In the genomic region with DNA sequence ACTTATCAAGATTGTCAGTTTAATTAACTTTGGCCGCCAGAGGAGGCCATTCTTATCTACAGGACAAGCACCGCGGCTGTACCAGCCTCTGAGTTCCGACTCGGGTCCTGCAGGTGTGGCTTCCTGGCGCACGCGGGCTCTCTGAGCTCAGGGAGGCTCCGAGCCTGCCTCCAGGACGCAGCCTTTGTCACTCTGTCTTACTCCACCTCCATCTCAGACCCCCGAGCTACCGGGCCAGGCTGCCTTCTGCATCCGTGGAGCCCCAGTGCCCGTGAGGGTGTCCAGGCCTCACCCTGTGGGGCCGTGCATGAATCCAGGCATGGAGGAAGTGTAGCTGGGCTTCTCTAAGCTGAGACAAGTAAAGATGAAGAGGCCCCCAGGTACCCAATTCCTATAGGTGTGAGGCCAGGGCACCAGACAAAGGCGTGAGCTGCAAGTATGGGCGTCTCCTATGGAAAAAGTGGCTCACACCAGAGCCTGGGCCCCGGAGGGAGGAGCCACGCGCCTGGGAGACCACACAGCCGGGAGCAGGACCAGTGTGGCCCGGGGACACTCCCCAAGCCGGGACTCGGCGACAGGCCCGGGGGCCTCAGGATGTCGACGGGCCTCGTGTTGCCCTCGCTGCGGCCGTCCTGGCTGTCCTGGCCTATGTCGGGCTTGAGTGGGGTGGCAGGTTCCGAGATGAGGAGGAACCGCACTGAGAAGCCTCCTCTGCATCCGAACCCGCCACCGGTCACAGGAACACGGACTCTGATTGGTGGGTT, we compare ENCODE assay signal across 12 cellular contexts. TPM values are rescaled to one million over a fixed set of nuclear protein-coding genes. Genes with fewer than 3 reads are reported as not detected.
DNase-seq lines count a peak whose midpoint lies in the region; ATAC-seq and TF ChIP-seq lines count a peak whose summit lies in the region.
"Had no signal": no experiment of that assay in that cellular context is flagged by ENCODE, and none has a peak within 500 bp of the region (broad histone marks: within the 10 kb centered on the region; RNA-seq: fewer than 3 reads in every experiment).

No MANE protein-coding gene starts in this region.

- TF ChIP-seq CTCF in sigmoid colon (IDR thresholded peaks at IDR 0.05) = no peak

- no peak for TF ChIP-seq POLR2A in sigmoid colon (IDR thresholded peaks at IDR 0.05)

- H3K9me3 ChIP-seq in T-helper 17 cell (ENCODE audit: control insufficient read depth, low read length, poor library complexity, severe bottlenecking) = no peaks in the 10 kb centered on the region
- peaks cover 0 to 27% (median 4%) of the 10 kb centered on the region in 4 donors for H3K9me3 ChIP-seq in sigmoid colon
- H3K9me3 ChIP-seq: suprapubic skin had no signal

- peak overlapping the region; percentile 98 for H3K4me3 Mint-ChIP-seq in T-helper 17 cell
- H3K4me3 Mint-ChIP-seq in central memory CD8-positive, alpha-beta T cell = peak overlapping the region; percentile 91
- H3K4me3 Mint-ChIP-seq: WTC11 had no signal

- H3K4me1 ChIP-seq in sigmoid colon = peaks cover 0 to 22% (median 16%) of the 10 kb centered on the region in 4 donors

- H3K4me3 ChIP-seq in sigmoid colon = no peak overlapping the region
- H3K4me3 ChIP-seq: smooth muscle cell had no signal

- no peaks in the 10 kb centered on the region for H3K27me3 Mint-ChIP-seq in T-helper 17 cell
- H3K27me3 Mint-ChIP-seq in central memory CD8-positive, alpha-beta T cell = no peaks in the 10 kb centered on the region

- peaks cover 0 to 1% (median 0%) of the 10 kb centered on the region in 3 donors for H3K27me3 ChIP-seq in sigmoid colon

- peaks cover 22% of the 10 kb centered on the region for H3K4me1 Mint-ChIP-seq in T-helper 17 cell
- H3K4me1 Mint-ChIP-seq in central memory CD8-positive, alpha-beta T cell = peaks cover 38% of the 10 kb centered on the region

- H3K27ac Mint-ChIP-seq in T-helper 17 cell = peak overlapping the region; percentile 68
- peak overlapping the region; percentile 82 for H3K27ac Mint-ChIP-seq in central memory CD8-positive, alpha-beta T cell (ENCODE audit: low read depth)
- H3K27ac Mint-ChIP-seq: H9, WTC11 had no signal

- 71 to 74% methylated on average over 39 of the region's 39 CpGs for WGBS in sigmoid colon, 2 donors

- no peak for TF ChIP-seq EP300 in sigmoid colon (IDR thresholded peaks at IDR 0.05)

- H3K36me3 ChIP-seq in sigmoid colon = no peaks in the 10 kb centered on the region
- H3K36me3 ChIP-seq: suprapubic skin had no signal

- H3K36me3 Mint-ChIP-seq in T-helper 17 cell (ENCODE audit: low read depth) = peaks cover 2% of the 10 kb centered on the region
- peaks cover 14% of the 10 kb centered on the region for H3K36me3 Mint-ChIP-seq in central memory CD8-positive, alpha-beta T cell (ENCODE audit: insufficient read depth)
- H3K36me3 Mint-ChIP-seq: WTC11 had no signal

- H3K27ac ChIP-seq in sigmoid colon = no peak overlapping the region
- H3K27ac ChIP-seq: suprapubic skin had no signal

- intact Hi-C loops in sigmoid colon (cut with DNase I) = no loop called here

- peaks cover 6% of the 10 kb centered on the region for H3K9me3 Mint-ChIP-seq in central memory CD8-positive, alpha-beta T cell

- ATAC-seq in T-helper 17 cell (no peak), GM18870 (IDR thresholded peaks at IDR 0.05; ENCODE audit: unreplicated experiment) (no peak)
- no peak for ATAC-seq in central memory CD8-positive, alpha-beta T cell (replicated peaks; ENCODE audit: extremely low read depth, poor library complexity, severe bottlenecking)
- ATAC-seq: WTC11 had no signal

- peak; percentile 19 for DNase-seq in stimulated activated CD4-positive, alpha-beta T cell treated with anti-CD3 and anti-CD28 coated beads, Interleukin-4, amount 100 ng/mL, for 24 hours
- DNase-seq in stimulated activated CD4-positive, alpha-beta T cell treated with anti-CD3 and anti-CD28 coated beads, Interleukin-12 subunit alpha, Interleukin-12 subunit beta, amount 100 ng/mL, for 4 hours = no peak
- no peak for DNase-seq in T-helper 17 cell
- DNase-seq in central memory CD8-positive, alpha-beta T cell (ENCODE audit: low spot score in 2 of 2) = no peak
- DNase-seq in NCI-H748 (lab: John Stamatoyannopoulos, UW; ENCODE audit: unreplicated experiment) = no peak
- DNase-seq in sigmoid colon = no peak
- DNase-seq: H9, NCI-H1105 had no signal

RNA-seq across cellular contexts. Expression of a gene that starts 42.8 kb away (rescaled TPM):
- total RNA-seq in T-helper 17 cell (10 to 100 TPM; 20.7 to 21.6 TPM), sigmoid colon (1 to 10 TPM; 5.4 to 9.4 (median 7.5) TPM)
- 10 to 100 TPM; 11.4 to 34.9 (median 13.2) TPM for polyA plus RNA-seq in sigmoid colon

RNA-seq across cellular contexts. Expression of a gene that starts 42.9 kb away (rescaled TPM):
- 10 to 100 TPM; 38.2 to 40.9 TPM for total RNA-seq in T-helper 17 cell
- total RNA-seq in sigmoid colon = 10 to 100 TPM in 1 of 4 donors, 1 to 10 TPM in 3; 6.8 to 13.7 (median 8.5) TPM
- 10 to 100 TPM in 1 of 3 donors, 1 to 10 TPM in 2; 3.9 to 22.4 (median 4.8) TPM for polyA plus RNA-seq in sigmoid colon
